In the genomic region with DNA sequence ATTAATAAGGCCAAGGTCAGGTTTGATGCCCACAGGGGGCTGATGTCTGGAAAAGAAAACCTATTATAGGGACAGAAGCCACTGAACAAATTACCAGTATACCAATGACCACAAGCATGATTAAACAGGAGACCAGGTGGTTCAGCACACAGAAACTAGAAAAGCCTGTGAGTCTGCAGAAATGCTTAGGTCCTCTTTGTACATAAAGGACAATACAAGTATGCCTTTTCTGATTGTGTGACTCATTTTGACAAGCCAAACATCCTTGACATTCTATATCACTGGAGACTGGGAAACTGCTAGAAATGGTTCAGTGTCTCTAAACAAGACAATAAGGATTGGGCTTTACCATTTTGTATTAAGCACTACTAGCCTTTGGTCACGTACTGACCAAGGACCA, we compare ENCODE assay signal across 25 cellular contexts.
DNase-seq lines count a peak whose midpoint lies in the region; ATAC-seq, FAIRE-seq and TF ChIP-seq lines count a peak whose summit lies in the region.
"Had no signal": no experiment of that assay in that cellular context is flagged by ENCODE, and none has a peak within 500 bp of the region (broad histone marks: within the 10 kb centered on the region; RNA-seq: fewer than 3 reads in every experiment).

No MANE protein-coding gene starts in this region.

- H3K36me3 ChIP-seq in mammary epithelial cell (ENCODE audit: insufficient read depth, low read length) (peaks cover 7% of the 10 kb centered on the region), breast epithelium (no peaks in the 10 kb centered on the region), bronchial epithelial cell (ENCODE audit: control insufficient read depth, insufficient read depth, low read length) (peaks cover 4% of the 10 kb centered on the region)

- H2AFZ ChIP-seq in mammary epithelial cell (ENCODE audit: low read depth, low read length): no peak overlapping the region

- DNase-seq in mammary epithelial cell (peak; percentile 56), breast epithelium (ENCODE audit: low spot score in 2 of 2) (no peak), HT1080 (ENCODE audit: low read depth) (peak; percentile 54), bronchial epithelial cell (ENCODE audit: low read depth) (peak; percentile 70), cardiac septum (ENCODE audit: low spot score) (no peak), T-helper 9 cell (no peak)
- DNase-seq: activated B cell treated with CpG ODN at 0.5 μM for 24 hours; activated CD8-positive, alpha-beta T cell treated with anti-CD3 and anti-CD28 coated beads, Interleukin-2, amount 10 ng/mL, durations not matched to agents 7 days and 5 days; activated T-cell treated with anti-CD3 and anti-CD28 coated beads, Interleukin-2, amount 50 U/mL, for 72 hours; cerebellar nuclear complex; DMS153; endodermal cell; HFFc6; KBM-7; left colon; NCI-H1105 treated with DMSO at 0.1 percent for 48 hours; NCI-H446; stimulated activated naive CD8-positive, alpha-beta T cell treated with anti-CD3 and anti-CD28 coated beads, Interleukin-15, amount 100 ng/mL, for 72 hours; T-helper 17 cell; upper lobe of right lung had no signal

- no TSS peak for BruUV-seq in mammary epithelial cell (replicated peaks; lab: Mats Ljungman, UMichigan)

- in situ Hi-C loops in mammary epithelial cell (cut with MboI; ENCODE audit: low sequenced_read_pairs in 2 of 2): no loop called here

- no peak for TF ChIP-seq POLR2A in breast epithelium (IDR thresholded peaks at IDR 0.05)

- no peaks in the 10 kb centered on the region for H4K20me1 ChIP-seq in mammary epithelial cell (ENCODE audit: insufficient read depth, low read length)

- no peak overlapping the region for H3K9ac ChIP-seq in mammary epithelial cell (ENCODE audit: insufficient read depth, low read length)

- no peak for ATAC-seq in SK-N-SH treated with all-trans-retinoic acid at 6 μM for 48 hours
- no peak for ATAC-seq in HG02759 (IDR thresholded peaks at IDR 0.05; ENCODE audit: unreplicated experiment)
- ATAC-seq: activated CD8-positive, alpha-beta T cell treated with anti-CD3 and anti-CD28 coated beads, Interleukin-2, amount 10 ng/mL, durations not matched to agents 7 days and 5 days; activated T-cell treated with anti-CD3 and anti-CD28 coated beads, Interleukin-2, amount 50 U/mL, for 72 hours; left colon; Right ventricle myocardium inferior; stimulated activated naive CD8-positive, alpha-beta T cell treated with anti-CD3 and anti-CD28 coated beads, Interleukin-15, amount 100 ng/mL, for 72 hours; T-helper 17 cell; upper lobe of right lung had no signal

- FAIRE-seq in bronchial epithelial cell (lab: Jason Lieb, UNC): no peak

- dilution Hi-C loops in mammary epithelial cell (cut with HindIII; ENCODE audit: low sequenced_read_pairs): no loop called here

- no peaks in the 10 kb centered on the region for H3K79me2 ChIP-seq in mammary epithelial cell (ENCODE audit: insufficient read depth, low read length)

- no peaks in the 10 kb centered on the region for H3K9me3 ChIP-seq in mammary epithelial cell (replicated peaks; ENCODE audit: insufficient read depth, low read length)
- no peaks in the 10 kb centered on the region for H3K9me3 ChIP-seq in breast epithelium
- H3K9me3 ChIP-seq: right atrium auricular region, upper lobe of right lung had no signal

- WGBS in mammary epithelial cell (ENCODE audit: low coverage, missing lambda C conversion rate): 92% methylated on average over 1 of the region's 1 CpG

- H3K4me3 ChIP-seq in mammary epithelial cell (replicated peaks in 1 of 3; ENCODE audit: insufficient read depth in 1 of 3, low read depth in 2 of 3, low read length in 3 of 3) (no peak overlapping the region), breast epithelium (no peak overlapping the region), bronchial epithelial cell (ENCODE audit: low read depth, low read length) (no peak overlapping the region)
- H3K4me3 ChIP-seq: right atrium auricular region, upper lobe of right lung had no signal

- H3K27me3 ChIP-seq in mammary epithelial cell (ENCODE audit: insufficient read depth, low read length) (no peaks in the 10 kb centered on the region), breast epithelium (no peaks in the 10 kb centered on the region), bronchial epithelial cell (ENCODE audit: control insufficient read depth, insufficient read depth, low read length) (no peaks in the 10 kb centered on the region)
- H3K27me3 ChIP-seq: right atrium auricular region, upper lobe of right lung had no signal

- intact Hi-C loops in mammary epithelial cell (cut with micrococcal nuclease) (loop anchor here (5.0 kb wide), 1 partner anchor 118 kb away; a partner anchor contains a TSS), breast epithelium (cut with DNase I; ENCODE audit: low total_unique reads) (no loop called here), cardiac septum (cut with DNase I) (no loop called here)

- no peak overlapping the region for H3K27ac ChIP-seq in mammary epithelial cell (ENCODE audit: insufficient read depth, low read depth, low read length)
- no peak overlapping the region for H3K27ac ChIP-seq in breast epithelium
- H3K27ac ChIP-seq: C4-2B, right atrium auricular region, upper lobe of right lung had no signal

- H3K4me1 ChIP-seq in mammary epithelial cell (ENCODE audit: insufficient read depth, low read length) (no peaks in the 10 kb centered on the region), breast epithelium (no peaks in the 10 kb centered on the region)
- H3K4me1 ChIP-seq: right atrium auricular region, upper lobe of right lung had no signal

- TF ChIP-seq CTCF in mammary epithelial cell (conservative IDR thresholded peaks at IDR 0.05 in 1 of 2, IDR thresholded peaks at IDR 0.05 in 1 of 2; ENCODE audit: extremely low read depth in 1 of 2, insufficient read depth in 1 of 2, low read depth in 1 of 2, low read length in 2 of 2): no peak
- TF ChIP-seq CTCF in breast epithelium (IDR thresholded peaks at IDR 0.05): no peak
- no peak for TF ChIP-seq CTCF in bronchial epithelial cell (IDR thresholded peaks at IDR 0.05; ENCODE audit: insufficient read depth, low read length, severe bottlenecking)

- CTCF ChIA-PET in mammary epithelial cell (lab: Charles Lee; ENCODE audit: low non-redundant PET): no interaction called here

- H3K4me2 ChIP-seq in mammary epithelial cell (ENCODE audit: insufficient read depth, low read depth, low read length): no peak overlapping the region

TF ChIP-seq in SK-N-SH treated with all-trans-retinoic acid at 6 μM for 48 hours, 23 proteins besides CTCF, POLR2A, EP300 and RAD21 (continues in another document):
- TF ChIP-seq RARB (CRISPR knock-in tag; IDR thresholded peaks at IDR 0.05): no peak
- TF ChIP-seq, protein P1, sequence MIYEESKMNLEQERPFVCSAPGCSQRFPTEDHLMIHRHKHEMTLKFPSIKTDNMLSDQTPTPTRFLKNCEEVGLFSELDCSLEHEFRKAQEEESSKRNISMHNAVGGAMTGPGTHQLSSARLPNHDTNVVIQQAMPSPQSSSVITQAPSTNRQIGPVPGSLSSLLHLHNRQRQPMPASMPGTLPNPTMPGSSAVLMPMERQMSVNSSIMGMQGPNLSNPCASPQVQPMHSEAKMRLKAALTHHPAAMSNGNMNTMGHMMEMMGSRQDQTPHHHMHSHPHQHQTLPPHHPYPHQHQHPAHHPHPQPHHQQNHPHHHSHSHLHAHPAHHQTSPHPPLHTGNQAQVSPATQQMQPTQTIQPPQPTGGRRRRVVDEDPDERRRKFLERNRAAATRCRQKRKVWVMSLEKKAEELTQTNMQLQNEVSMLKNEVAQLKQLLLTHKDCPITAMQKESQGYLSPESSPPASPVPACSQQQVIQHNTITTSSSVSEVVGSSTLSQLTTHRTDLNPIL (CRISPR knock-in tag; IDR thresholded peaks at IDR 0.05; ENCODE audit: low read depth): no peak
- no peak for TF ChIP-seq TCF4 (CRISPR knock-in tag; IDR thresholded peaks at IDR 0.05; ENCODE audit: borderline replicate concordance)
- TF ChIP-seq, protein P2, sequence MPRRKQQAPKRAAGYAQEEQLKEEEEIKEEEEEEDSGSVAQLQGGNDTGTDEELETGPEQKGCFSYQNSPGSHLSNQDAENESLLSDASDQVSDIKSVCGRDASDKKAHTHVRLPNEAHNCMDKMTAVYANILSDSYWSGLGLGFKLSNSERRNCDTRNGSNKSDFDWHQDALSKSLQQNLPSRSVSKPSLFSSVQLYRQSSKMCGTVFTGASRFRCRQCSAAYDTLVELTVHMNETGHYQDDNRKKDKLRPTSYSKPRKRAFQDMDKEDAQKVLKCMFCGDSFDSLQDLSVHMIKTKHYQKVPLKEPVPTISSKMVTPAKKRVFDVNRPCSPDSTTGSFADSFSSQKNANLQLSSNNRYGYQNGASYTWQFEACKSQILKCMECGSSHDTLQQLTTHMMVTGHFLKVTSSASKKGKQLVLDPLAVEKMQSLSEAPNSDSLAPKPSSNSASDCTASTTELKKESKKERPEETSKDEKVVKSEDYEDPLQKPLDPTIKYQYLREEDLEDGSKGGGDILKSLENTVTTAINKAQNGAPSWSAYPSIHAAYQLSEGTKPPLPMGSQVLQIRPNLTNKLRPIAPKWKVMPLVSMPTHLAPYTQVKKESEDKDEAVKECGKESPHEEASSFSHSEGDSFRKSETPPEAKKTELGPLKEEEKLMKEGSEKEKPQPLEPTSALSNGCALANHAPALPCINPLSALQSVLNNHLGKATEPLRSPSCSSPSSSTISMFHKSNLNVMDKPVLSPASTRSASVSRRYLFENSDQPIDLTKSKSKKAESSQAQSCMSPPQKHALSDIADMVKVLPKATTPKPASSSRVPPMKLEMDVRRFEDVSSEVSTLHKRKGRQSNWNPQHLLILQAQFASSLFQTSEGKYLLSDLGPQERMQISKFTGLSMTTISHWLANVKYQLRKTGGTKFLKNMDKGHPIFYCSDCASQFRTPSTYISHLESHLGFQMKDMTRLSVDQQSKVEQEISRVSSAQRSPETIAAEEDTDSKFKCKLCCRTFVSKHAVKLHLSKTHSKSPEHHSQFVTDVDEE (CRISPR knock-in tag; IDR thresholded peaks at IDR 0.05): no peak
- no peak for TF ChIP-seq ZFP30 (CRISPR knock-in tag; IDR thresholded peaks at IDR 0.05)
- no peak for TF ChIP-seq GLIS3 (CRISPR knock-in tag; IDR thresholded peaks at IDR 0.05)
- TF ChIP-seq, protein P3, sequence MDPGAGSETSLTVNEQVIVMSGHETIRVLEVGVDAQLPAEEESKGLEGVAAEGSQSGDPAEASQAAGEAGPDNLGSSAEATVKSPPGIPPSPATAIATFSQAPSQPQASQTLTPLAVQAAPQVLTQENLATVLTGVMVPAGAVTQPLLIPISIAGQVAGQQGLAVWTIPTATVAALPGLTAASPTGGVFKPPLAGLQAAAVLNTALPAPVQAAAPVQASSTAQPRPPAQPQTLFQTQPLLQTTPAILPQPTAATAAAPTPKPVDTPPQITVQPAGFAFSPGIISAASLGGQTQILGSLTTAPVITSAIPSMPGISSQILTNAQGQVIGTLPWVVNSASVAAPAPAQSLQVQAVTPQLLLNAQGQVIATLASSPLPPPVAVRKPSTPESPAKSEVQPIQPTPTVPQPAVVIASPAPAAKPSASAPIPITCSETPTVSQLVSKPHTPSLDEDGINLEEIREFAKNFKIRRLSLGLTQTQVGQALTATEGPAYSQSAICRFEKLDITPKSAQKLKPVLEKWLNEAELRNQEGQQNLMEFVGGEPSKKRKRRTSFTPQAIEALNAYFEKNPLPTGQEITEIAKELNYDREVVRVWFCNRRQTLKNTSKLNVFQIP (CRISPR knock-in tag; IDR thresholded peaks at IDR 0.05; ENCODE audit: borderline replicate concordance, low read depth): no peak
- TF ChIP-seq ZNF70 (CRISPR knock-in tag; IDR thresholded peaks at IDR 0.05): no peak
- TF ChIP-seq CSDC2 (CRISPR knock-in tag; IDR thresholded peaks at IDR 0.05): no peak

Comparison
In these comparisons a context has a peak if more than half of its experiments do, and no peak if none do; other contexts are left out.
1. DNase-seq: peak in mammary epithelial cell (single experiment), HT1080 (single experiment) and bronchial epithelial cell (single experiment); none in breast epithelium (0 of 2), cardiac septum (single experiment) and T-helper 9 cell (single experiment).